ENCODE assay signal across 7 cellular contexts in genomic region chr1:20633190-20634064, GRCh38. TPM values are rescaled to one million over a fixed set of nuclear protein-coding genes. Genes with fewer than 3 reads are reported as not detected.
A peak's percentile ranks its signal among the peaks of the same experiment; 100 is the strongest.
DNase-seq lines count a peak whose midpoint lies in the region; ATAC-seq and TF ChIP-seq lines count a peak whose summit lies in the region.

Gene PINK1, plus strand, starts transcription at chr1:20633458. Its CDS starts 91 bp downstream, at chr1:20633549.

- H3K27ac Mint-ChIP-seq in activated CD4-positive, alpha-beta memory T cell treated with anti-CD3 and anti-CD28 coated beads for 36 hours = peak within 1 kb of the TSS; percentile 33

- no peaks in the 10 kb centered on the region for H3K27me3 ChIP-seq in dorsolateral prefrontal cortex
- no peaks in the 10 kb centered on the region for H3K27me3 ChIP-seq in liver (ENCODE audit: control insufficient read depth in 4 of 4, insufficient read depth in 4 of 4, low read length in 3 of 4)

- TF ChIP-seq RAD21 in liver (IDR thresholded peaks at IDR 0.05) = peak; percentile 79 to 87

- DNase-seq in NCI-H526 (lab: John Stamatoyannopoulos, UW) (peak; percentile 45 to 83), dorsolateral prefrontal cortex (peak; percentile 59 to 91 (median 77))
- peak; percentile 93 for DNase-seq in activated CD4-positive, alpha-beta memory T cell treated with anti-CD3 and anti-CD28 coated beads for 36 hours
- peak; percentile 82 for DNase-seq in stimulated activated CD4-positive, alpha-beta T cell treated with anti-CD3 and anti-CD28 coated beads, Interleukin-4, amount 100 ng/mL, for 1 hour

- under 1% methylated on average over 93 of the region's 93 CpGs for WGBS in liver

- peaks cover 10% of the 10 kb centered on the region for H3K4me1 Mint-ChIP-seq in activated CD4-positive, alpha-beta memory T cell treated with anti-CD3 and anti-CD28 coated beads for 36 hours (ENCODE audit: low read depth)

- H3K4me3 Mint-ChIP-seq in activated CD4-positive, alpha-beta memory T cell treated with anti-CD3 and anti-CD28 coated beads for 36 hours = peak within 1 kb of the TSS; percentile 79

- ATAC-seq in HG03280 (IDR thresholded peaks at IDR 0.05; ENCODE audit: unreplicated experiment) = peak; percentile 61

- peaks cover 2% of the 10 kb centered on the region for H3K9me3 Mint-ChIP-seq in activated CD4-positive, alpha-beta memory T cell treated with anti-CD3 and anti-CD28 coated beads for 36 hours

- H3K36me3 ChIP-seq in liver (ENCODE audit: control insufficient read depth in 4 of 4, insufficient read depth in 3 of 4, low read depth in 1 of 4, low read length in 3 of 4) = peaks cover 6 to 15% (median 10%) of the 10 kb centered on the region in 4 donors

- H3K4me1 ChIP-seq in liver (ENCODE audit: control insufficient read depth in 4 of 4, insufficient read depth in 4 of 4, low read length in 3 of 4) = peaks cover 9 to 18% (median 15%) of the 10 kb centered on the region in 4 donors

- CTCF ChIA-PET in activated CD4-positive, alpha-beta memory T cell treated with anti-CD3 and anti-CD28 coated beads for 36 hours (lab: Charles Lee) = interaction anchor here (0.6 to 7.7 kb wide), 26 partner anchors 8 to 1818 kb away, joined by 3 to 75 read pairs (median 4); partner anchors contain the start of genes DDOST and OTUD3

- H3K9ac ChIP-seq in liver (ENCODE audit: low read depth in 1 of 2, low read length in 2 of 2) = peak within 1 kb of the TSS; percentile 62 to 91

- peaks cover 2% of the 10 kb centered on the region for H3K27me3 Mint-ChIP-seq in activated CD4-positive, alpha-beta memory T cell treated with anti-CD3 and anti-CD28 coated beads for 36 hours

- TF ChIP-seq CTCF in dorsolateral prefrontal cortex (IDR thresholded peaks at IDR 0.05 in 54 of 56, conservative IDR thresholded peaks at IDR 0.05 in 2 of 56; ENCODE audit: low read depth in 1 of 56, partially characterized antibody in 56 of 56) (peak; percentile 73 to 99 (median 96)), liver (IDR thresholded peaks at IDR 0.05; ENCODE audit: low read depth, low read length, missing input control) (peak; percentile 100)

- H3K27ac ChIP-seq in dorsolateral prefrontal cortex = peak within 1 kb of the TSS; percentile 31 to 99 (median 91)
- peak within 1 kb of the TSS; percentile 92 to 95 for H3K27ac ChIP-seq in liver (ENCODE audit: low read depth in 1 of 2, low read length in 2 of 2)

- H3K36me3 Mint-ChIP-seq in activated CD4-positive, alpha-beta memory T cell treated with anti-CD3 and anti-CD28 coated beads for 36 hours = no peaks in the 10 kb centered on the region

- POLR2A ChIA-PET in activated CD4-positive, alpha-beta memory T cell treated with anti-CD3 and anti-CD28 coated beads for 36 hours (lab: Charles Lee) = interaction anchor here (0.6 to 0.7 kb wide), 3 partner anchors 12 to 1819 kb away, joined by 3 read pairs; no protein-coding TSS in a partner anchor

- H3K9me3 ChIP-seq in liver (ENCODE audit: control insufficient read depth in 4 of 4, low read length in 3 of 4) = no peaks in the 10 kb centered on the region

- peak within 1 kb of the TSS; percentile 68 to 100 (median 92) for H3K4me3 ChIP-seq in dorsolateral prefrontal cortex
- peak within 1 kb of the TSS; percentile 56 to 96 (median 80) for H3K4me3 ChIP-seq in liver (ENCODE audit: low read depth in 1 of 3, low read length in 3 of 3)

- TF ChIP-seq POLR2A in GM15510 (IDR thresholded peaks at IDR 0.05; ENCODE audit: borderline replicate concordance, extremely low read depth, insufficient read length) = peak; percentile 28

- intact Hi-C loops in activated CD4-positive, alpha-beta memory T cell treated with anti-CD3 and anti-CD28 coated beads for 36 hours (cut with micrococcal nuclease) = loop anchor here (5.0 kb wide), 1 partner anchor 126 kb away; the partner anchor contains the start of gene MUL1
- intact Hi-C loops in dorsolateral prefrontal cortex (cut with DNase I) = loop anchor here (2.0 to 10.0 kb wide), 3 partner anchors 111 to 719 kb away; no protein-coding TSS in a partner anchor

TF ChIP-seq in liver, 16 proteins besides CTCF, POLR2A, EP300 and RAD21:
- TF ChIP-seq FOXA1 (IDR thresholded peaks at IDR 0.05) = no peak
- peak in 1 of 2 donors; percentile 48 for TF ChIP-seq EGR1 (IDR thresholded peaks at IDR 0.05; ENCODE audit: low read depth in 2 of 2)
- peak; percentile 91 to 92 for TF ChIP-seq HNF4A (conservative IDR thresholded peaks at IDR 0.05)
- no peak for TF ChIP-seq ATF3 (IDR thresholded peaks at IDR 0.05)
- TF ChIP-seq FOXA2 (IDR thresholded peaks at IDR 0.05) = no peak
- TF ChIP-seq JUND (IDR thresholded peaks at IDR 0.05) = peak in 1 of 2 donors; percentile 28
- no peak for TF ChIP-seq ZBTB33 (IDR thresholded peaks at IDR 0.05)
- TF ChIP-seq GABPA (IDR thresholded peaks at IDR 0.05 in 1 of 2, conservative IDR thresholded peaks at IDR 0.05 in 1 of 2) = no peak
- TF ChIP-seq SP1 (IDR thresholded peaks at IDR 0.05) = peak; percentile 77
- peak; percentile 73 for TF ChIP-seq REST (IDR thresholded peaks at IDR 0.05)
- no peak for TF ChIP-seq TAF1 (conservative IDR thresholded peaks at IDR 0.05)
- peak; percentile 52 for TF ChIP-seq MAX (IDR thresholded peaks at IDR 0.05)
- peak; percentile 56 to 59 for TF ChIP-seq RXRA (IDR thresholded peaks at IDR 0.05)
- no peak for TF ChIP-seq YY1 (IDR thresholded peaks at IDR 0.05)
- peak; percentile 88 for TF ChIP-seq HNF4G (IDR thresholded peaks at IDR 0.05)
- TF ChIP-seq NR2F2 (IDR thresholded peaks at IDR 0.05) = no peak
TF ChIP-seq in liver: peak in this region for 8.

RNA-seq across cellular contexts. Expression of gene PINK1, which starts in this region (rescaled TPM):
- total RNA-seq in activated CD4-positive, alpha-beta memory T cell treated with anti-CD3 and anti-CD28 coated beads for 36 hours = 1 to 10 TPM; 4.4 to 4.8 TPM
- 100 to 1,000 TPM; 159 to 357 (median 261) TPM for total RNA-seq in dorsolateral prefrontal cortex
- 10 to 100 TPM; 55.9 to 68.5 TPM for total RNA-seq in liver
- polyA plus RNA-seq in liver = 100 to 1,000 TPM in 1 of 2 donors, 10 to 100 TPM in 1; 52.7 to 118 TPM

Comparison
In these comparisons a context has a peak if more than half of its experiments do, and no peak if none do; other contexts are left out.
1. Peak in every context shown above with its lines: DNase-seq, ATAC-seq, H3K4me3 ChIP-seq and H3K27ac ChIP-seq.
2. RNA of gene PINK1 (total RNA-seq): 159 to 357 TPM in dorsolateral prefrontal cortex and 55.9 to 68.5 TPM in liver; 4.4 to 4.8 TPM in activated CD4-positive, alpha-beta memory T cell treated with anti-CD3 and anti-CD28 coated beads for 36 hours; every median in the first group is over 4 times any median in the second.